ENCODE assay signal across 12 cellular contexts in the genomic region with DNA sequence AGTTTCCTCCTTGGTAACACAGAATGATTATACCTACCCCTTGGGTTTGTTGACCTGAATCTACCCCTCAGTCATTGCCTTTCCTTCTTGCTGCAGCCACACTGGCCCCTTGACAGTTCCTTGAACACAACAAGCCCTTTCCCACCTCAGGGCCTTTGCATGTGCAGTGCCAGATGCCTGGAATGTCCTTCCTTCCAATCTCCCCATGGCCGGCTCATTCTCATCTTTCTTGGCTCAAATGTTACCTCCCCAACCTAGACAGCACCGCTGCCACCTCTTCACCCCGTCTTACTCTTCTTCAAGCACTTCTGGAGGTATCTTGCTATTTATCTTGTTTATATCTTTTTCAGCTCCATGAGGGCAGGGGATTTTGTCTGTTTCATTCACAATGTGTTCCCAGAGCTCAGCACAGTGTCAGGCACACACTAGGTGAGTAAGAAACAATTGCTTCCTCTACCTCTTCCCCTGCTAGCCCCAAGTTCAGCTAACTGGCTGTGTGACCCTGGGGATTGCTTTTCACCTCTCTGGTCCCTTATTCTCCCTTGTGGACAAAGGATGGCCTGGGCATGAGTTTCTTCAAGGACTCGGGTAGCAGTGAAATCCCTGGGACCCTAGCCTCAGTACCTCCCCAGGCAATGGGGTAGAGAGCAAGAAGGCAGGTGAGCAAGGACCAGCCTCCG.
DNase-seq lines count a peak whose midpoint lies in the region; ATAC-seq, FAIRE-seq and TF ChIP-seq lines count a peak whose summit lies in the region.
"Had no signal": no experiment of that assay in that cellular context is flagged by ENCODE, and none has a peak within 500 bp of the region (broad histone marks: within the 10 kb centered on the region; RNA-seq: fewer than 3 reads in every experiment).

No MANE protein-coding gene starts in this region.

- H3K9ac ChIP-seq in kidney (ENCODE audit: low read length in 2 of 2), result peak overlapping the region in 1 of 2 donors; percentile 22

- peaks cover 67% of the 10 kb centered on the region for H3K4me1 ChIP-seq in A549
- H3K4me1 ChIP-seq in adrenal gland (replicated peaks in 1 of 2), result peaks cover 17 to 25% of the 10 kb centered on the region in 2 donors
- H3K4me1 ChIP-seq in kidney (ENCODE audit: control insufficient read depth in 1 of 2, insufficient read depth in 1 of 2, low read depth in 1 of 2, low read length in 2 of 2), result peaks cover 7 to 20% of the 10 kb centered on the region in 2 donors
- no peaks in the 10 kb centered on the region for H3K4me1 ChIP-seq in prostate gland (replicated peaks)

- H3K27ac ChIP-seq in A549 (peak overlapping the region; percentile 93 to 98), adrenal gland (peak overlapping the region in 3 of 5 donors; percentile 15 to 98 (median 71)), kidney (ENCODE audit: low read depth in 2 of 2, low read length in 2 of 2) (peak overlapping the region; percentile 61 to 79), prostate gland (peak overlapping the region; percentile 58 to 74)
- H3K27ac ChIP-seq: VCaP had no signal

- peak overlapping the region; percentile 60 for H3K4me2 ChIP-seq in A549

- 89% methylated on average over 4 of the region's 5 CpGs for WGBS in A549 (ENCODE audit: missing lambda C conversion rate)
- 75 to 91% (median 87%) methylated on average over 3 to 5 of the region's 5 CpGs for WGBS in adrenal gland, 4 donors
- 53% methylated on average over 5 of the region's 5 CpGs for WGBS in prostate gland

- DNase-seq in A549 (ENCODE audit: low read depth in 1 of 2, low spot score in 1 of 2), result no peak
- DNase-seq in adrenal gland, result no peak
- no peak for DNase-seq in kidney
- no peak for DNase-seq in prostate gland (ENCODE audit: low spot score)
- no peak for DNase-seq in head of caudate nucleus
- no peak for DNase-seq in foreskin fibroblast
- no peak for DNase-seq in NCI-H82 (lab: John Stamatoyannopoulos, UW)
- DNase-seq in NCI-H1694 (lab: John Stamatoyannopoulos, UW), result no peak
- DNase-seq: activated naive CD4-positive, alpha-beta T cell treated with anti-CD3 and anti-CD28 coated beads for 36 hours had no signal

- FAIRE-seq in A549 (lab: Jason Lieb, UNC) (no peak), kidney (lab: Jason Lieb, UNC) (no peak)
- FAIRE-seq: D721Med had no signal

- no peak for TF ChIP-seq RAD21 in A549 (conservative IDR thresholded peaks at IDR 0.05 in 1 of 2, IDR thresholded peaks at IDR 0.05 in 1 of 2)

- POLR2A ChIA-PET in A549 (lab: Yijun Ruan, JAX), result interaction anchor here (1.2 kb wide), 1 partner anchor 9 kb away, joined by 5 read pairs; no protein-coding TSS in a partner anchor

- no peak for TF ChIP-seq EP300 in A549 (IDR thresholded peaks at IDR 0.05)

- H3K27me3 ChIP-seq in adrenal gland (no peaks in the 10 kb centered on the region), prostate gland (replicated peaks; ENCODE audit: insufficient read depth) (no peaks in the 10 kb centered on the region)

- H3K36me3 ChIP-seq in adrenal gland (replicated peaks in 1 of 2) (no peaks in the 10 kb centered on the region), kidney (ENCODE audit: control insufficient read depth in 1 of 2, insufficient read depth in 2 of 2, low read length in 2 of 2) (no peaks in the 10 kb centered on the region), prostate gland (no peaks in the 10 kb centered on the region)

- TF ChIP-seq POLR2A in A549 (IDR thresholded peaks at IDR 0.05; ENCODE audit: low read length) (no peak), adrenal gland (IDR thresholded peaks at IDR 0.05) (no peak), prostate gland (IDR thresholded peaks at IDR 0.05) (no peak)

- H3K4me3 ChIP-seq in A549 (peak overlapping the region; percentile 6; the same call in 1 of the 3 replicates), adrenal gland (no peak overlapping the region), kidney (ENCODE audit: low read length in 2 of 2) (no peak overlapping the region), prostate gland (no peak overlapping the region), foreskin fibroblast (ENCODE audit: low read depth in 1 of 2, low read length in 2 of 2) (no peak overlapping the region)

- CTCF ChIA-PET in A549 (lab: Yijun Ruan, JAX), result interaction anchor here (1.1 to 4.0 kb wide), 3 partner anchors 9 to 168 kb away, joined by 3 to 22 read pairs (median 4); no protein-coding TSS in a partner anchor

- ATAC-seq in A549, result no peak
- ATAC-seq: esophagus mucosa had no signal

- H3K9me3 ChIP-seq in A549 (peaks cover 4% of the 10 kb centered on the region; the same call in 1 of the 3 replicates), adrenal gland (replicated peaks in 1 of 3) (no peaks in the 10 kb centered on the region), kidney (ENCODE audit: control insufficient read depth in 1 of 2, low read length in 2 of 2) (no peaks in the 10 kb centered on the region), prostate gland (no peaks in the 10 kb centered on the region)

- intact Hi-C loops in adrenal gland (cut with DNase I), result loop anchor here (10.0 kb wide), 1 partner anchor 63 kb away; no protein-coding TSS in a partner anchor
- intact Hi-C loops in kidney (cut with DNase I), result no loop called here
- intact Hi-C loops in prostate gland (cut with DNase I), result no loop called here
- intact Hi-C loops in head of caudate nucleus (cut with DNase I), result no loop called here

- TF ChIP-seq CTCF in A549 (IDR thresholded peaks at IDR 0.05) (no peak), adrenal gland (IDR thresholded peaks at IDR 0.05) (no peak), kidney (IDR thresholded peaks at IDR 0.05; ENCODE audit: borderline replicate concordance, extremely low read depth, insufficient read depth) (no peak), prostate gland (IDR thresholded peaks at IDR 0.05) (no peak), foreskin fibroblast (IDR thresholded peaks at IDR 0.05; ENCODE audit: low read depth, low read length) (no peak)

TF ChIP-seq in A549, 52 proteins besides CTCF, POLR2A, EP300 and RAD21:
- TF ChIP-seq RNF2 (IDR thresholded peaks at IDR 0.05; ENCODE audit: borderline replicate concordance, low read depth) (no peak), KDM1A (IDR thresholded peaks at IDR 0.05; ENCODE audit: low read depth) (peak; percentile 78), ZFP36 (IDR thresholded peaks at IDR 0.05; ENCODE audit: borderline replicate concordance, partially characterized antibody) (peak; percentile 64), GATA3 (IDR thresholded peaks at IDR 0.05; ENCODE audit: borderline replicate concordance) (no peak), EHMT2 (IDR thresholded peaks at IDR 0.05; ENCODE audit: low read depth) (no peak), HDAC2 (IDR thresholded peaks at IDR 0.05) (peak; percentile 79), BHLHE40 (IDR thresholded peaks at IDR 0.05; ENCODE audit: low read depth, low read length) (no peak), POLR2AphosphoS2 (conservative IDR thresholded peaks at IDR 0.05; ENCODE audit: low read length) (no peak)
- TF ChIP-seq, protein P1, sequence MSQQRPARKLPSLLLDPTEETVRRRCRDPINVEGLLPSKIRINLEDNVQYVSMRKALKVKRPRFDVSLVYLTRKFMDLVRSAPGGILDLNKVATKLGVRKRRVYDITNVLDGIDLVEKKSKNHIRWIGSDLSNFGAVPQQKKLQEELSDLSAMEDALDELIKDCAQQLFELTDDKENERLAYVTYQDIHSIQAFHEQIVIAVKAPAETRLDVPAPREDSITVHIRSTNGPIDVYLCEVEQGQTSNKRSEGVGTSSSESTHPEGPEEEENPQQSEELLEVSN (IDR thresholded peaks at IDR 0.05; ENCODE audit: borderline replicate concordance, low read depth), result no peak
- TF ChIP-seq, protein P2, sequence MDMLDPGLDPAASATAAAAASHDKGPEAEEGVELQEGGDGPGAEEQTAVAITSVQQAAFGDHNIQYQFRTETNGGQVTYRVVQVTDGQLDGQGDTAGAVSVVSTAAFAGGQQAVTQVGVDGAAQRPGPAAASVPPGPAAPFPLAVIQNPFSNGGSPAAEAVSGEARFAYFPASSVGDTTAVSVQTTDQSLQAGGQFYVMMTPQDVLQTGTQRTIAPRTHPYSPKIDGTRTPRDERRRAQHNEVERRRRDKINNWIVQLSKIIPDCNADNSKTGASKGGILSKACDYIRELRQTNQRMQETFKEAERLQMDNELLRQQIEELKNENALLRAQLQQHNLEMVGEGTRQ (IDR thresholded peaks at IDR 0.05), result no peak

Comparison
In these comparisons a context has a peak if more than half of its experiments do, and no peak if none do; other contexts are left out.
1. intact Hi-C loops: an anchor here in adrenal gland (10.0 kb wide); none called in kidney, prostate gland and head of caudate nucleus.